1 cellular context compared by ENCODE assay signal in genomic region chr12:1616233-1617066, GRCh38.
TF ChIP-seq lines count a peak whose summit lies in the region.

No MANE protein-coding gene starts in this region.

TF ChIP-seq in WTC11, 78 proteins besides CTCF, POLR2A, EP300 and RAD21 (continued from another document):
- TF ChIP-seq FOXP4 (CRISPR knock-in tag; IDR thresholded peaks at IDR 0.05) (no peak), SMAD3 (CRISPR knock-in tag; IDR thresholded peaks at IDR 0.05; ENCODE audit: borderline replicate concordance) (no peak), ZNF138 (CRISPR knock-in tag; conservative IDR thresholded peaks at IDR 0.05) (no peak), TP53 (CRISPR knock-in tag; IDR thresholded peaks at IDR 0.05) (no peak), TEAD1 (CRISPR knock-in tag; IDR thresholded peaks at IDR 0.05) (no peak), NR1H2 (CRISPR knock-in tag; IDR thresholded peaks at IDR 0.05) (no peak), ETV6 (CRISPR knock-in tag; IDR thresholded peaks at IDR 0.05) (no peak), AFF4 (CRISPR knock-in tag; IDR thresholded peaks at IDR 0.05; ENCODE audit: borderline replicate concordance) (no peak), ZMAT4 (CRISPR knock-in tag; IDR thresholded peaks at IDR 0.05) (no peak), RORB (CRISPR knock-in tag; IDR thresholded peaks at IDR 0.05) (no peak), IRF2 (CRISPR knock-in tag; IDR thresholded peaks at IDR 0.05; ENCODE audit: borderline replicate concordance, low read depth) (no peak), PRRX2 (CRISPR knock-in tag; IDR thresholded peaks at IDR 0.05) (no peak), NFE2L1 (CRISPR knock-in tag; IDR thresholded peaks at IDR 0.05) (no peak), RELA (CRISPR knock-in tag; IDR thresholded peaks at IDR 0.05; ENCODE audit: borderline replicate concordance) (no peak), E2F5 (CRISPR knock-in tag; IDR thresholded peaks at IDR 0.05) (no peak), ZNF416 (CRISPR knock-in tag; IDR thresholded peaks at IDR 0.05) (no peak), STAT6 (CRISPR knock-in tag; conservative IDR thresholded peaks at IDR 0.05; ENCODE audit: low read depth) (no peak), PREB (CRISPR knock-in tag; IDR thresholded peaks at IDR 0.05; ENCODE audit: borderline replicate concordance) (no peak), NFATC4 (CRISPR knock-in tag; IDR thresholded peaks at IDR 0.05) (no peak)
